8 cellular contexts compared by ENCODE assay signal in the genomic region with DNA sequence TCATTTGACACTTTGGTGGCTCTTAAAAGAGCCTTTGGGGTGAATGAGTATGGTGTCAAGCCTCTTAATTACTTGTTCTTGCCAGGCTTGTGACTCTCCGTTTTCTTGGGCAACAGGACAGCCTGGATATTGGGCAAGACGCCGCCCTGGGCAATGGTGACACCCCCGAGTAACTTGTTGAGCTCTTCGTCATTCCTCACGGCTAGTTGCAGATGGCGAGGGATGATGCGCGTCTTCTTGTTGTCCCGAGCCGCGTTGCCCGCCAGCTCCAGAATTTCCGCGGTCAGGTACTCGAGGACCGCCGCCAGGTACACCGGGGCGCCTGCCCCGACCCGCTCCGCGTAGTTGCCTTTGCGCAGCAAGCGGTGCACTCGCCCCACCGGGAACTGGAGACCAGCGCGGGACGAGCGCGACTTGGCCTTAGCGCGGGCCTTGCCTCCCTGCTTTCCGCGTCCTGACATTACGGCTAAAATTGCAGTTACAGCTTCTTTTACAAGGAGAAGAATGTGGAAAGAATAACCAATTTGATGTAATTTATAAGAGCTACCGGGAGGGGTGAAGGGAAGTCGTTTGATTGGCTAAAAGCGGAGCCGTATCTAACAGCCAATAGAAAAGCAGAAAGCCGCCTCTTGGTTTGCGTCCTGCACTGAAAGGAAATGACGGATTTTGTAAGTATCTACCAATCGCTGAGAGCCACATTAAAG. TPM values are rescaled to one million over a fixed set of nuclear protein-coding genes. Genes with fewer than 3 reads are reported as not detected.
DNase-seq lines count a peak whose midpoint lies in the region; ATAC-seq, FAIRE-seq and TF ChIP-seq lines count a peak whose summit lies in the region.

No MANE protein-coding gene starts in this region.

- no peaks in the 10 kb centered on the region for H3K27me3 ChIP-seq in left ventricle myocardium inferior (ENCODE audit: low read depth)

- peak; percentile 41 for DNase-seq in GM12891 (ENCODE audit: insufficient read length, low spot score)
- peak; percentile 95 for DNase-seq in NCI-H1436 (lab: John Stamatoyannopoulos, UW)
- peak; percentile 99 for DNase-seq in SW480 (ENCODE audit: low spot score)
- DNase-seq in amniotic epithelial cell (ENCODE audit: low read depth), result peak; percentile 99
- peak; percentile 53 for DNase-seq in left ventricle myocardium inferior
- DNase-seq in posterior vena cava (ENCODE audit: low spot score), result peak; percentile 91

- no peaks in the 10 kb centered on the region for H3K9me3 ChIP-seq in left ventricle myocardium inferior (replicated peaks)

- TF ChIP-seq CTCF in left ventricle myocardium inferior (IDR thresholded peaks at IDR 0.05; ENCODE audit: borderline replicate concordance), result no peak

- intact Hi-C loops in left ventricle myocardium inferior (cut with micrococcal nuclease) (no loop called here), posterior vena cava (cut with DNase I) (no loop called here)

- peak; percentile 72 for TF ChIP-seq POLR2A in GM12891 (IDR thresholded peaks at IDR 0.05; ENCODE audit: low read depth, low read length)

- FAIRE-seq in GM12891 (lab: Jason Lieb, UNC), result no peak

- no peaks in the 10 kb centered on the region for H3K36me3 ChIP-seq in left ventricle myocardium inferior
- no peaks in the 10 kb centered on the region for H3K36me3 ChIP-seq in urinary bladder (ENCODE audit: insufficient read depth)

- ATAC-seq in HG02798 (IDR thresholded peaks at IDR 0.05; ENCODE audit: poor library complexity, unreplicated experiment), result peak; percentile 47

- peak overlapping the region; percentile 98 for H3K27ac ChIP-seq in left ventricle myocardium inferior (replicated peaks)
- H3K27ac ChIP-seq in urinary bladder (ENCODE audit: low read depth), result peak overlapping the region; percentile 98

- peak overlapping the region; percentile 77 for H3K4me3 ChIP-seq in left ventricle myocardium inferior
- peak overlapping the region; percentile 51 for H3K4me3 ChIP-seq in urinary bladder (ENCODE audit: low read depth, low read length)

- H3K4me1 ChIP-seq in left ventricle myocardium inferior (peaks cover 51% of the 10 kb centered on the region), urinary bladder (ENCODE audit: insufficient read depth) (no peaks in the 10 kb centered on the region)

- WGBS in urinary bladder, result under 1% methylated on average over 46 of the region's 46 CpGs

TF ChIP-seq in GM12891, 5 proteins besides CTCF, POLR2A, EP300 and RAD21:
- no peak for TF ChIP-seq SPI1 (IDR thresholded peaks at IDR 0.05; ENCODE audit: low read depth, low read length)
- peak; percentile 45; the same call in 1 of the 2 replicates for TF ChIP-seq TAF1 (IDR thresholded peaks at IDR 0.05; ENCODE audit: low read depth, low read length)
- TF ChIP-seq PAX5 (IDR thresholded peaks at IDR 0.05; ENCODE audit: insufficient read depth, low read length, severe bottlenecking), result no peak
- TF ChIP-seq POU2F2 (IDR thresholded peaks at IDR 0.05; ENCODE audit: low read depth, low read length), result peak; percentile 82; the same call in 1 of the 2 replicates
- TF ChIP-seq POLR2AphosphoS5 (IDR thresholded peaks at IDR 0.05; ENCODE audit: low read depth, low read length), result peak; percentile 92

RNA-seq across cellular contexts. Expression of a gene that starts 11.8 kb away (rescaled TPM):
- 15.7 TPM for polyA plus RNA-seq in GM12891 (2012; ENCODE audit: low read depth, missing spikeins)
- total RNA-seq in left ventricle myocardium inferior, result 19.4 TPM
- total RNA-seq in posterior vena cava, result 10 to 100 TPM; 10.7 to 11.4 TPM
- 11.4 TPM for total RNA-seq in urinary bladder
- 34.2 TPM for polyA plus RNA-seq in urinary bladder

RNA-seq across cellular contexts. Expression of a gene that starts 30.0 kb away (rescaled TPM):
- 6.9 TPM for polyA plus RNA-seq in GM12891 (2012; ENCODE audit: low read depth, missing spikeins)
- 0.44 TPM for total RNA-seq in left ventricle myocardium inferior
- total RNA-seq in posterior vena cava, result 1 to 10 TPM; 7.5 TPM
- total RNA-seq in urinary bladder, result 5.5 TPM
- polyA plus RNA-seq in urinary bladder, result 7.3 TPM

RNA-seq across cellular contexts. Expression of a gene that starts 40.0 kb away (rescaled TPM):
- 52.4 TPM for polyA plus RNA-seq in GM12891 (2012; ENCODE audit: low read depth, missing spikeins)
- 25.3 TPM for total RNA-seq in left ventricle myocardium inferior
- total RNA-seq in posterior vena cava, result 10 to 100 TPM; 37.2 to 38.0 TPM
- 16.8 TPM for total RNA-seq in urinary bladder
- polyA plus RNA-seq in urinary bladder, result 54.0 TPM

RNA-seq across cellular contexts. Expression of a gene that starts 49.1 kb away (rescaled TPM):
- 0.73 TPM for polyA plus RNA-seq in GM12891 (2012; ENCODE audit: low read depth, missing spikeins)
- total RNA-seq in left ventricle myocardium inferior (4.9 TPM), posterior vena cava (10 to 100 TPM; 18.4 to 23.7 TPM), urinary bladder (20.9 TPM)
- polyA plus RNA-seq in urinary bladder, result 15.2 TPM

Comparison
In these comparisons a context has a peak if more than half of its experiments do, and no peak if none do; other contexts are left out.
1. Peak in every context shown above with its lines: DNase-seq, ATAC-seq, H3K4me3 ChIP-seq and H3K27ac ChIP-seq.
2. DNase-seq: peak in every context shown above with its lines; median percentile 99 in SW480; 99 in amniotic epithelial cell; 95 in NCI-H1436; 91 in posterior vena cava; 53 in left ventricle myocardium inferior; 41 in GM12891.